Comparison of ENCODE assay signal across 25 cellular contexts in the genomic region with DNA sequence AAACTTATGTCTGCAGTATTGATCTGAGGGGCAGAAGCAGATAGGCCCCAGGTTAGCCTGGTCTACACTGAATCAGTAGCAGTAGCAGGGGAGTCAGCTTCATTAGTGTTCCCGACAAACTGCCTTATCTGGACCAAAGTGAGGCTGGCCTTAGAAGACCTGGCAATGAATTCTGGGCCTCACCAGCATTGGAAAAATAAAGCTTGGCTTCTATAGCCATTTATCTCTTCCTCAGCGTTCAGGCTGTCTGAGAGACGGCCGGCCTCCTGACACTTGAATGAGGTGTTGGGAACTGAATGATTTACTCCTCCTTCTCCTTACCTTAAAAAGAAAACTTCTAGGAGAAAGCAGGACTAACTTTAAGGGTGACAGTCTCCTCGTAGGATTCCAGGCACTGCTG.
"Had no signal": no experiment of that assay in that cellular context is flagged by ENCODE, and none has a peak within 500 bp of the region (broad histone marks: within the 10 kb centered on the region; RNA-seq: fewer than 3 reads in every experiment).

No MANE protein-coding gene starts in this region.

- H3K4me1 Mint-ChIP-seq: activated T-helper 17 cell treated with anti-CD3 and anti-CD28 coated beads, Interleukin-2, amount 50 U/mL, for 72 hours; WTC11 had no signal

- H3K4me3 Mint-ChIP-seq: activated CD8-positive, alpha-beta T cell treated with anti-CD3 and anti-CD28 coated beads for 36 hours; activated naive CD8-positive, alpha-beta T cell; activated T-cell treated with anti-CD3 and anti-CD28 coated beads, Interleukin-2, amount 50 U/mL, for 4 hours; activated T-helper 17 cell treated with anti-CD3 and anti-CD28 coated beads, Interleukin-2, amount 50 U/mL, for 72 hours; WTC11 had no signal

- H3K36me3 ChIP-seq: brain microvascular endothelial cell had no signal

- ATAC-seq: activated CD8-positive, alpha-beta T cell treated with anti-CD3 and anti-CD28 coated beads for 36 hours; activated T-cell treated with anti-CD3 and anti-CD28 coated beads, Interleukin-2, amount 50 U/mL, for 4 hours; activated T-helper 17 cell treated with anti-CD3 and anti-CD28 coated beads, Interleukin-2, amount 50 U/mL, for 72 hours; gastroesophageal sphincter; WTC11 had no signal

- H3K4me3 ChIP-seq: esophagus squamous epithelium, gastroesophageal sphincter had no signal

- H3K27me3 ChIP-seq: brain microvascular endothelial cell, esophagus squamous epithelium, gastroesophageal sphincter had no signal

- H3K36me3 Mint-ChIP-seq: activated naive CD8-positive, alpha-beta T cell; WTC11 had no signal

- DNase-seq: activated CD4-positive, alpha-beta T cell treated with anti-CD3 and anti-CD28 coated beads for 48 hours; activated CD4-positive, alpha-beta T cell treated with anti-CD3 and anti-CD28 coated beads, Interleukin-2, amount 50 U/mL, for 1 hour; activated CD4-positive, alpha-beta T cell treated with anti-CD3 and anti-CD28 coated beads, Interleukin-2, amount 50 U/mL, for 48 hours; activated CD8-positive, alpha-beta memory T cell treated with anti-CD3 and anti-CD28 coated beads for 24 hours; activated CD8-positive, alpha-beta T cell treated with anti-CD3 and anti-CD28 coated beads for 36 hours; activated effector memory CD4-positive, alpha-beta T cell treated with Interleukin-2 at 50 U/mL for 16 hours; activated gamma-delta T cell treated with Interleukin-2 at 50 U/mL for 16 hours; activated naive CD4-positive, alpha-beta T cell treated with anti-CD3 and anti-CD28 coated beads, Interleukin-2, amount 50 U/mL, for 16 hours; activated naive CD4-positive, alpha-beta T cell treated with Interleukin-2 at 50 U/mL for 16 hours; activated T-cell treated with anti-CD3 and anti-CD28 coated beads, Interleukin-2, amount 50 U/mL, for 4 hours; amniotic stem cell; anterior cingulate cortex; brain microvascular endothelial cell; caudate nucleus; cortex of kidney; dermis blood vessel endothelial cell; effector CD4-positive, alpha-beta T cell; esophagus squamous epithelium; foreskin melanocyte; T-helper 2 cell had no signal

- H3K27ac ChIP-seq: brain microvascular endothelial cell, epithelial cell of prostate, esophagus squamous epithelium, gastroesophageal sphincter had no signal

- H3K27ac Mint-ChIP-seq: activated CD8-positive, alpha-beta T cell treated with anti-CD3 and anti-CD28 coated beads for 36 hours; activated naive CD8-positive, alpha-beta T cell; activated T-helper 17 cell treated with anti-CD3 and anti-CD28 coated beads, Interleukin-2, amount 50 U/mL, for 72 hours; WTC11 had no signal

- H3K9me3 ChIP-seq: esophagus squamous epithelium, gastroesophageal sphincter had no signal

- H3K9me3 Mint-ChIP-seq: activated CD8-positive, alpha-beta T cell treated with anti-CD3 and anti-CD28 coated beads for 36 hours; activated T-cell treated with anti-CD3 and anti-CD28 coated beads, Interleukin-2, amount 50 U/mL, for 4 hours; activated T-helper 17 cell treated with anti-CD3 and anti-CD28 coated beads, Interleukin-2, amount 50 U/mL, for 72 hours; WTC11 had no signal
